In the genomic region with DNA sequence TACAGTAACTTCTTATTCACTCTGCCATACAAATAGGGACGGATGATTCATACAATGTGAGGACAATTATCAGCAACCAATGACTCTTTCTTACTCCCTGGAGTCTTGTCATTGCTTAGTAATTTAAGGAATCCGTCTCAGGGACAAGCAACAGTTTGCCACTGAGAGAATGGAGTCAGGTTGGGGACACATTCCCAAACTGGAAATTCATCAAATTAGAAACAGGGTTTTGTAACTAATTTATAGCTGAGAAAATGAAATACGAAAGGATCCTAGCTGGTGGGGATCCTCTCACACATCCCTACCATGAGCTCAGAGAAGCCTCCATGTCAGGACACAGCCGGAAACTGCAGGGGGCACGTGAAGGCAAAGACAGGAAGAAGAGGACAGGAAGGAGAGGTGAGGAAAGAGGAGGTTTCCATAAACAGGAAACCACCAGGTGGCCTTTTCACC, we compare ENCODE assay signal across 1 cellular context.
TF ChIP-seq lines count a peak whose summit lies in the region.

No MANE protein-coding gene starts in this region.

TF ChIP-seq in HCT116, 20 proteins besides CTCF, POLR2A, EP300 and RAD21 (continued from another document):
- TF ChIP-seq, protein P1, sequence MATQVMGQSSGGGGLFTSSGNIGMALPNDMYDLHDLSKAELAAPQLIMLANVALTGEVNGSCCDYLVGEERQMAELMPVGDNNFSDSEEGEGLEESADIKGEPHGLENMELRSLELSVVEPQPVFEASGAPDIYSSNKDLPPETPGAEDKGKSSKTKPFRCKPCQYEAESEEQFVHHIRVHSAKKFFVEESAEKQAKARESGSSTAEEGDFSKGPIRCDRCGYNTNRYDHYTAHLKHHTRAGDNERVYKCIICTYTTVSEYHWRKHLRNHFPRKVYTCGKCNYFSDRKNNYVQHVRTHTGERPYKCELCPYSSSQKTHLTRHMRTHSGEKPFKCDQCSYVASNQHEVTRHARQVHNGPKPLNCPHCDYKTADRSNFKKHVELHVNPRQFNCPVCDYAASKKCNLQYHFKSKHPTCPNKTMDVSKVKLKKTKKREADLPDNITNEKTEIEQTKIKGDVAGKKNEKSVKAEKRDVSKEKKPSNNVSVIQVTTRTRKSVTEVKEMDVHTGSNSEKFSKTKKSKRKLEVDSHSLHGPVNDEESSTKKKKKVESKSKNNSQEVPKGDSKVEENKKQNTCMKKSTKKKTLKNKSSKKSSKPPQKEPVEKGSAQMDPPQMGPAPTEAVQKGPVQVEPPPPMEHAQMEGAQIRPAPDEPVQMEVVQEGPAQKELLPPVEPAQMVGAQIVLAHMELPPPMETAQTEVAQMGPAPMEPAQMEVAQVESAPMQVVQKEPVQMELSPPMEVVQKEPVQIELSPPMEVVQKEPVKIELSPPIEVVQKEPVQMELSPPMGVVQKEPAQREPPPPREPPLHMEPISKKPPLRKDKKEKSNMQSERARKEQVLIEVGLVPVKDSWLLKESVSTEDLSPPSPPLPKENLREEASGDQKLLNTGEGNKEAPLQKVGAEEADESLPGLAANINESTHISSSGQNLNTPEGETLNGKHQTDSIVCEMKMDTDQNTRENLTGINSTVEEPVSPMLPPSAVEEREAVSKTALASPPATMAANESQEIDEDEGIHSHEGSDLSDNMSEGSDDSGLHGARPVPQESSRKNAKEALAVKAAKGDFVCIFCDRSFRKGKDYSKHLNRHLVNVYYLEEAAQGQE (IDR thresholded peaks at IDR 0.05; ENCODE audit: low read depth): no peak
- TF ChIP-seq FOSL1 (IDR thresholded peaks at IDR 0.05; ENCODE audit: low read depth) (peak; percentile 84), CBX3 (IDR thresholded peaks at IDR 0.05; ENCODE audit: low read depth) (no peak), EZH2 (IDR thresholded peaks at IDR 0.05) (no peak)
- TF ChIP-seq, protein P2, sequence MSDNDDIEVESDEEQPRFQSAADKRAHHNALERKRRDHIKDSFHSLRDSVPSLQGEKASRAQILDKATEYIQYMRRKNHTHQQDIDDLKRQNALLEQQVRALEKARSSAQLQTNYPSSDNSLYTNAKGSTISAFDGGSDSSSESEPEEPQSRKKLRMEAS (IDR thresholded peaks at IDR 0.05): peak; percentile 82
